Comparison of ENCODE assay signal across 7 cellular contexts in genomic region chr9:99647617-99648016, GRCh38.
"Had no signal": no experiment of that assay in that cellular context is flagged by ENCODE, and none has a peak within 500 bp of the region (broad histone marks: within the 10 kb centered on the region; RNA-seq: fewer than 3 reads in every experiment).

No MANE protein-coding gene starts in this region.

- FAIRE-seq: G401.6, GM12878, GM12892, GM18507, GM19239 had no signal

- DNase-seq: GDM1, GF-D8 had no signal

- H3K4me3 ChIP-seq: GM12878 had no signal

- ATAC-seq: GM12878 had no signal
